Comparison of ENCODE assay signal across 8 cellular contexts in genomic region chr1:33126411-33127000, GRCh38. TPM values are rescaled to one million over a fixed set of nuclear protein-coding genes. Genes with fewer than 3 reads are reported as not detected.
DNase-seq lines count a peak whose midpoint lies in the region; ATAC-seq and TF ChIP-seq lines count a peak whose summit lies in the region.

No MANE protein-coding gene starts in this region.

- no peaks in the 10 kb centered on the region for H3K27me3 ChIP-seq in HCT116 (ENCODE audit: insufficient read depth, low read length)
- H3K27me3 ChIP-seq in iPS DF 6.9 (ENCODE audit: control insufficient read depth, insufficient read depth, low read length), result no peaks in the 10 kb centered on the region

- H3K36me3 Mint-ChIP-seq in activated CD8-positive, alpha-beta T cell treated with anti-CD3 and anti-CD28 coated beads, Interleukin-2, amount 10 ng/mL, durations not matched to agents 7 days and 5 days (ENCODE audit: low read depth), result peaks cover 24% of the 10 kb centered on the region

- H3K4me3 Mint-ChIP-seq in activated CD8-positive, alpha-beta T cell treated with anti-CD3 and anti-CD28 coated beads, Interleukin-2, amount 10 ng/mL, durations not matched to agents 7 days and 5 days, result peak overlapping the region; percentile 95

- intact Hi-C loops in HCT116 (cut with micrococcal nuclease), result loop anchor here (5.0 to 10.0 kb wide), 2 partner anchors 218 to 346 kb away; partner anchors contain the start of gene ZSCAN20

- H3K4me2 ChIP-seq in HCT116 (ENCODE audit: low read length), result peak overlapping the region; percentile 97

- H3K9ac ChIP-seq in HCT116 (ENCODE audit: low read length), result peak overlapping the region; percentile 94

- H3K79me2 ChIP-seq in HCT116 (ENCODE audit: insufficient read depth, low read length), result peaks cover 24% of the 10 kb centered on the region

- no peaks in the 10 kb centered on the region for H3K27me3 Mint-ChIP-seq in activated CD8-positive, alpha-beta T cell treated with anti-CD3 and anti-CD28 coated beads, Interleukin-2, amount 10 ng/mL, durations not matched to agents 7 days and 5 days (ENCODE audit: low read depth)

- no peaks in the 10 kb centered on the region for H3K9me2 ChIP-seq in HCT116 (ENCODE audit: insufficient read depth)

- POLR2A ChIA-PET in HCT116 (lab: Charles Lee), result interaction anchor here (0.6 to 1.4 kb wide), 7 partner anchors 9 to 345 kb away, joined by 3 to 7 read pairs (median 3); no protein-coding TSS in a partner anchor
- POLR2A ChIA-PET in activated CD8-positive, alpha-beta T cell treated with anti-CD3 and anti-CD28 coated beads, Interleukin-2, amount 10 ng/mL, durations not matched to agents 7 days and 5 days (lab: Charles Lee), result interaction anchor here (0.7 to 2.4 kb wide), 22 partner anchors 8 to 260 kb away, joined by 3 to 14 read pairs (median 4); partner anchors contain the start of genes RNF19B and TRIM62

- H4K20me1 ChIP-seq in HCT116 (ENCODE audit: insufficient read depth), result no peaks in the 10 kb centered on the region

- no CpG with 5 or more reads among the region's 9 CpGs for WGBS in iPS DF 6.9 (ENCODE audit: insufficient coverage, insufficient read length)

- RAD21 ChIA-PET in HCT116 (lab: Charles Lee; ENCODE audit: low non-redundant PET in 1 of 2, low total read pairs in 2 of 2, uncharacterized antibody in 2 of 2, unreplicated experiment in 2 of 2), result no interaction called here

- H3K9me3 ChIP-seq in HCT116 (ENCODE audit: control insufficient read depth in 1 of 2, insufficient read depth in 1 of 2, low read depth in 1 of 2, low read length in 2 of 2), result no peaks in the 10 kb centered on the region
- H3K9me3 ChIP-seq in iPS DF 6.9 (ENCODE audit: control insufficient read depth, insufficient read depth, low read length), result no peaks in the 10 kb centered on the region

- CTCF ChIA-PET in HCT116 (lab: Charles Lee), result interaction anchor here (0.7 to 2.2 kb wide), 17 partner anchors 9 to 491 kb away, joined by 3 to 12 read pairs (median 5); partner anchors contain the start of gene AZIN2
- CTCF ChIA-PET in activated CD8-positive, alpha-beta T cell treated with anti-CD3 and anti-CD28 coated beads, Interleukin-2, amount 10 ng/mL, durations not matched to agents 7 days and 5 days (lab: Charles Lee), result interaction anchor here (0.7 to 3.7 kb wide), 48 partner anchors 9 to 472 kb away, joined by 3 to 79 read pairs (median 5); partner anchors contain the start of genes AZIN2, RNF19B, TRIM62 and ZSCAN20

- no peak for DNase-seq in HCT116 (ENCODE audit: low read depth, low spot score)
- peak; percentile 7 for DNase-seq in activated CD8-positive, alpha-beta T cell treated with anti-CD3 and anti-CD28 coated beads, Interleukin-2, amount 10 ng/mL, durations not matched to agents 7 days and 5 days
- DNase-seq in iPS DF 6.9 (ENCODE audit: low read depth, low spot score), result no peak
- DNase-seq in stimulated activated CD8-positive, alpha-beta memory T cell treated with anti-CD3 and anti-CD28 coated beads, Interleukin-4, amount 100 ng/mL, for 48 hours, result peak; percentile 28
- no peak for DNase-seq in HCEC 1CT
- no peak for DNase-seq in NCI-H69 (lab: John Stamatoyannopoulos, UW)
- DNase-seq in middle frontal gyrus (ENCODE audit: extremely low spot score, low spot score), result no peak
- DNase-seq in activated gamma-delta T cell treated with Interleukin-2 at 50 U/mL for 16 hours, result no peak

- no peak for TF ChIP-seq POLR2A in HCT116 (IDR thresholded peaks at IDR 0.05; ENCODE audit: borderline replicate concordance, extremely low read depth, insufficient read depth, insufficient read length)

- no peak for ATAC-seq in HCT116
- no peak for ATAC-seq in activated CD8-positive, alpha-beta T cell treated with anti-CD3 and anti-CD28 coated beads, Interleukin-2, amount 10 ng/mL, durations not matched to agents 7 days and 5 days

- H2AFZ ChIP-seq in HCT116 (ENCODE audit: low read depth, low read length, poor library complexity, severe bottlenecking), result no peak overlapping the region

- BruUV-seq in HCT116 (replicated peaks; lab: Mats Ljungman, UMichigan), result TSS peak; percentile 81

- peaks cover 48% of the 10 kb centered on the region for H3K4me1 Mint-ChIP-seq in activated CD8-positive, alpha-beta T cell treated with anti-CD3 and anti-CD28 coated beads, Interleukin-2, amount 10 ng/mL, durations not matched to agents 7 days and 5 days (ENCODE audit: low read depth)

- TF ChIP-seq RAD21 in HCT116 (IDR thresholded peaks at IDR 0.05; ENCODE audit: low read depth), result no peak

- H3K27ac ChIP-seq in HCT116 (ENCODE audit: low read depth, low read length) (peak overlapping the region; percentile 66), iPS DF 6.9 (ENCODE audit: low read length) (no peak overlapping the region)

- H3K4me1 ChIP-seq in HCT116 (ENCODE audit: control insufficient read depth in 1 of 2, insufficient read depth in 2 of 2, low read length in 2 of 2), result peaks cover 5 to 20% of the 10 kb centered on the region in 2 experiments; a peak in 3 of 4 replicates
- no peaks in the 10 kb centered on the region for H3K4me1 ChIP-seq in iPS DF 6.9 (ENCODE audit: control insufficient read depth, insufficient read depth, low read length)

- H3K36me3 ChIP-seq in HCT116 (ENCODE audit: control insufficient read depth in 1 of 2, insufficient read depth in 2 of 2, low read length in 2 of 2) (no peaks in the 10 kb centered on the region; a peak in 1 of 4 replicates), iPS DF 6.9 (ENCODE audit: control insufficient read depth, insufficient read depth, low read length) (no peaks in the 10 kb centered on the region)

- H3K9me3 Mint-ChIP-seq in activated CD8-positive, alpha-beta T cell treated with anti-CD3 and anti-CD28 coated beads, Interleukin-2, amount 10 ng/mL, durations not matched to agents 7 days and 5 days (ENCODE audit: insufficient read depth), result no peaks in the 10 kb centered on the region

- no peak for TF ChIP-seq CTCF in HCT116 (IDR thresholded peaks at IDR 0.05 in 2 of 3, conservative IDR thresholded peaks at IDR 0.05 in 1 of 3; ENCODE audit: borderline replicate concordance in 1 of 3, insufficient read depth in 1 of 3, low read depth in 2 of 3, low read length in 2 of 3)

- peak overlapping the region; percentile 78 to 98 for H3K4me3 ChIP-seq in HCT116 (replicated peaks in 1 of 2; ENCODE audit: low read depth in 1 of 2, low read length in 2 of 2)
- peak overlapping the region; percentile 60; the same call in 1 of the 2 replicates for H3K4me3 ChIP-seq in iPS DF 6.9 (ENCODE audit: low read length)

- peak overlapping the region; percentile 96 for H3K27ac Mint-ChIP-seq in activated CD8-positive, alpha-beta T cell treated with anti-CD3 and anti-CD28 coated beads, Interleukin-2, amount 10 ng/mL, durations not matched to agents 7 days and 5 days

TF ChIP-seq in HCT116, 20 proteins besides CTCF, POLR2A, EP300 and RAD21:
- no peak for TF ChIP-seq CBX3 (IDR thresholded peaks at IDR 0.05; ENCODE audit: low read depth)
- TF ChIP-seq MAX (IDR thresholded peaks at IDR 0.05), result no peak
- TF ChIP-seq POLR2AphosphoS5 (IDR thresholded peaks at IDR 0.05; ENCODE audit: low read depth, low read length), result no peak
TF ChIP-seq in HCT116: peak in this region for 0.

RNA-seq across cellular contexts. Expression of gene AZIN2, which starts 45.6 kb away (rescaled TPM):
- total RNA-seq in HCT116 (2021; ENCODE audit: unreplicated experiment), result 7.8 TPM
- 9.0 and 9.7 TPM in 2 replicates for polyA plus RNA-seq in HCT116 (2012)
- 10 to 100 TPM; 11.0 to 12.0 TPM for total RNA-seq in activated CD8-positive, alpha-beta T cell treated with anti-CD3 and anti-CD28 coated beads, Interleukin-2, amount 10 ng/mL, durations not matched to agents 7 days and 5 days

RNA-seq across cellular contexts. Expression of gene TRIM62, which starts 55.3 kb away (rescaled TPM):
- total RNA-seq in HCT116 (2021; ENCODE audit: unreplicated experiment), result 6.5 TPM
- polyA plus RNA-seq in HCT116 (2012), result 4.0 and 4.1 TPM in 2 replicates
- 10 to 100 TPM in 1 of 2 experiments, 1 to 10 TPM in 1; 9.7 to 10.0 TPM for total RNA-seq in activated CD8-positive, alpha-beta T cell treated with anti-CD3 and anti-CD28 coated beads, Interleukin-2, amount 10 ng/mL, durations not matched to agents 7 days and 5 days

Comparison
In these comparisons a context has a peak if more than half of its experiments do, and no peak if none do; other contexts are left out.
1. DNase-seq: peak in activated CD8-positive, alpha-beta T cell treated with anti-CD3 and anti-CD28 coated beads, Interleukin-2, amount 10 ng/mL, durations not matched to agents 7 days and 5 days (single experiment) and stimulated activated CD8-positive, alpha-beta memory T cell treated with anti-CD3 and anti-CD28 coated beads, Interleukin-4, amount 100 ng/mL, for 48 hours (single experiment); none in HCT116 (single experiment), iPS DF 6.9 (single experiment), HCEC 1CT (single experiment), NCI-H69 (single experiment), middle frontal gyrus (single experiment) and activated gamma-delta T cell treated with Interleukin-2 at 50 U/mL for 16 hours (single experiment).